10 cellular contexts compared by ENCODE assay signal in the genomic region with DNA sequence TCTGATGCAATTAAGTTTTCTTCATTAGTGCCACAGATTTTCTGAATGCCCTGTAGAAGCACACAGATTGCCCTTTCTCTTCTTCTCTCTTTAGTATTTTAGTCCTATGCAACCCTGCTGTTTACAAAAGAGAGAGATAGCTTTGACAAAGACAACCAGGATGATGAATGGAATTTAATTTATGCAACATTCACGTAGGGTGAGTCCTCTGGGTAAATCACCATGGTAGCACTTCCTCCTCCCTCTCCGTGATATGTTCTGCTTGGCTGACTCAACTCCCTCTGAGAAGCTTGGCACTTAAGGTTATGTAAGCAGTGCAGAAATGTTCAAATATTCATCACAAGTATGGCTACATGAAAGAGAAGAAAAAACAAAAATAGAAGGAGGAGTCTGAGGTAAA.
DNase-seq lines count a peak whose midpoint lies in the region; ATAC-seq, FAIRE-seq and TF ChIP-seq lines count a peak whose summit lies in the region.
"Had no signal": no experiment of that assay in that cellular context is flagged by ENCODE, and none has a peak within 500 bp of the region (broad histone marks: within the 10 kb centered on the region; RNA-seq: fewer than 3 reads in every experiment).

No MANE protein-coding gene starts in this region.

- H3K4me1 ChIP-seq in A673 (ENCODE audit: insufficient read depth, low read length, poor library complexity, severe bottlenecking) (peaks cover 6% of the 10 kb centered on the region), adipocyte (ENCODE audit: control insufficient read depth, insufficient read depth, low read length) (peaks cover 32% of the 10 kb centered on the region), kidney (ENCODE audit: control insufficient read depth in 1 of 2, insufficient read depth in 1 of 2, low read depth in 1 of 2, low read length in 2 of 2) (peaks cover 4 to 6% of the 10 kb centered on the region in 2 donors), BE2C (peaks cover 31% of the 10 kb centered on the region)

- POLR2A ChIA-PET in A673 (lab: Charles Lee; ENCODE audit: low non-redundant PET), result no interaction called here
- POLR2A ChIA-PET in activated CD4-positive, alpha-beta T cell treated with anti-CD3 and anti-CD28 coated beads for 36 hours (lab: Charles Lee), result no interaction called here

- BruUV-seq in A673 (replicated peaks; lab: Mats Ljungman, UMichigan), result no TSS peak

- intact Hi-C loops in A673 (cut with micrococcal nuclease; ENCODE audit: unreplicated experiment) (no loop called here), kidney (cut with DNase I) (no loop called here)
- intact Hi-C loops in activated CD4-positive, alpha-beta T cell treated with anti-CD3 and anti-CD28 coated beads for 36 hours (cut with DNase I, micrococcal nuclease), result no loop called here

- no peaks in the 10 kb centered on the region for H3K9me3 Mint-ChIP-seq in activated CD4-positive, alpha-beta T cell treated with anti-CD3 and anti-CD28 coated beads for 36 hours (ENCODE audit: low read depth)

- TF ChIP-seq CTCF in A673 (conservative IDR thresholded peaks at IDR 0.05; ENCODE audit: low read depth, low read length), result no peak
- TF ChIP-seq CTCF in kidney (IDR thresholded peaks at IDR 0.05; ENCODE audit: borderline replicate concordance, extremely low read depth, insufficient read depth), result no peak
- no peak for TF ChIP-seq CTCF in BE2C (IDR thresholded peaks at IDR 0.05; ENCODE audit: low read depth, low read length)

- DNase-seq in A673 (ENCODE audit: low spot score) (peak; percentile 77), MG63 (peak; percentile 80), adipocyte (ENCODE audit: low read depth) (peak; percentile 84), kidney (no peak), BE2C (no peak), UCSD-AML1 (lab: John Stamatoyannopoulos, UW; ENCODE audit: unreplicated experiment) (no peak)
- DNase-seq in activated CD4-positive, alpha-beta T cell treated with anti-CD3 and anti-CD28 coated beads for 36 hours, result no peak
- DNase-seq: DND-41; effector CD4-positive, alpha-beta T cell had no signal

- no peak overlapping the region for H3K27ac Mint-ChIP-seq in activated CD4-positive, alpha-beta T cell treated with anti-CD3 and anti-CD28 coated beads for 36 hours

- no peaks in the 10 kb centered on the region for H3K9me3 ChIP-seq in A673 (ENCODE audit: low read depth, low read length, poor library complexity, severe bottlenecking)
- no peaks in the 10 kb centered on the region for H3K9me3 ChIP-seq in MG63
- no peaks in the 10 kb centered on the region for H3K9me3 ChIP-seq in adipocyte (ENCODE audit: control insufficient read depth, low read length)
- H3K9me3 ChIP-seq in kidney (ENCODE audit: control insufficient read depth in 1 of 2, low read length in 2 of 2), result no peaks in the 10 kb centered on the region
- no peaks in the 10 kb centered on the region for H3K9me3 ChIP-seq in BE2C

- no peak overlapping the region for H3K4me3 ChIP-seq in A673 (ENCODE audit: low read depth, low read length, poor library complexity, severe bottlenecking)
- no peak overlapping the region for H3K4me3 ChIP-seq in MG63
- H3K4me3 ChIP-seq in adipocyte (ENCODE audit: low read length), result no peak overlapping the region
- H3K4me3 ChIP-seq in kidney (ENCODE audit: low read length in 2 of 2), result no peak overlapping the region
- H3K4me3 ChIP-seq in BE2C (ENCODE audit: low read depth, low read length), result no peak overlapping the region

- H3K36me3 ChIP-seq in A673 (ENCODE audit: insufficient read depth, low read length, poor library complexity, severe bottlenecking) (no peaks in the 10 kb centered on the region), MG63 (no peaks in the 10 kb centered on the region), adipocyte (ENCODE audit: control insufficient read depth, insufficient read depth, low read length, severe bottlenecking) (no peaks in the 10 kb centered on the region), kidney (ENCODE audit: control insufficient read depth in 1 of 2, insufficient read depth in 2 of 2, low read length in 2 of 2) (no peaks in the 10 kb centered on the region), BE2C (no peaks in the 10 kb centered on the region)

- CTCF ChIA-PET in A673 (lab: Charles Lee), result no interaction called here
- CTCF ChIA-PET in activated CD4-positive, alpha-beta T cell treated with anti-CD3 and anti-CD28 coated beads for 36 hours (lab: Charles Lee), result no interaction called here

- no peaks in the 10 kb centered on the region for H3K4me1 Mint-ChIP-seq in activated CD4-positive, alpha-beta T cell treated with anti-CD3 and anti-CD28 coated beads for 36 hours

- FAIRE-seq in kidney (lab: Jason Lieb, UNC), result peak; percentile 80

- no peaks in the 10 kb centered on the region for H3K36me3 Mint-ChIP-seq in activated CD4-positive, alpha-beta T cell treated with anti-CD3 and anti-CD28 coated beads for 36 hours (ENCODE audit: low read depth)

- no peak overlapping the region for H3K4me3 Mint-ChIP-seq in activated CD4-positive, alpha-beta T cell treated with anti-CD3 and anti-CD28 coated beads for 36 hours

- no peak overlapping the region for H3K9ac ChIP-seq in adipocyte (ENCODE audit: low read length)
- no peak overlapping the region for H3K9ac ChIP-seq in kidney (ENCODE audit: low read length in 2 of 2)

- H3K27me3 Mint-ChIP-seq in activated CD4-positive, alpha-beta T cell treated with anti-CD3 and anti-CD28 coated beads for 36 hours, result no peaks in the 10 kb centered on the region

- H3K27ac ChIP-seq in A673 (ENCODE audit: low read depth, low read length, poor library complexity, severe bottlenecking) (no peak overlapping the region), kidney (ENCODE audit: low read depth in 2 of 2, low read length in 2 of 2) (no peak overlapping the region)

- ATAC-seq in activated CD4-positive, alpha-beta T cell treated with anti-CD3 and anti-CD28 coated beads for 36 hours, result no peak
- ATAC-seq in HG03571 (IDR thresholded peaks at IDR 0.05; ENCODE audit: unreplicated experiment), result no peak

- no peaks in the 10 kb centered on the region for H3K27me3 ChIP-seq in A673 (replicated peaks; ENCODE audit: insufficient read depth, low read depth, low read length, poor library complexity)
- H3K27me3 ChIP-seq in MG63, result no peaks in the 10 kb centered on the region
- no peaks in the 10 kb centered on the region for H3K27me3 ChIP-seq in adipocyte (replicated peaks; ENCODE audit: control insufficient read depth, insufficient read depth, low read length)
- H3K27me3 ChIP-seq in BE2C, result no peaks in the 10 kb centered on the region

Comparison
In these comparisons a context has a peak if more than half of its experiments do, and no peak if none do; other contexts are left out.
1. DNase-seq: peak in A673 (single experiment), MG63 (single experiment) and adipocyte (single experiment); none in kidney (single experiment), BE2C (single experiment), activated CD4-positive, alpha-beta T cell treated with anti-CD3 and anti-CD28 coated beads for 36 hours (single experiment) and UCSD-AML1 (single experiment).